Comparison of ENCODE assay signal across 8 cellular contexts in genomic region chr19:57487477-57488298, GRCh38. TPM values are rescaled to one million over a fixed set of nuclear protein-coding genes. Genes with fewer than 3 reads are reported as not detected.
DNase-seq lines count a peak whose midpoint lies in the region; ATAC-seq and TF ChIP-seq lines count a peak whose summit lies in the region.
"Not testable (repeated sequence)": the region's sequence is repeated elsewhere in the genome, so short reads cannot be mapped to it uniquely, and the experiment has no call there.

Gene ZNF419 (plus strand): TSS chr19:57487750. CDS start chr19:57487951, 201 bp downstream.

- DNase-seq in NCI-H187 (lab: John Stamatoyannopoulos, UW) (peak; percentile 81 to 85), T-helper 2 cell (peak; percentile 75 to 92 (median 89)), ascending aorta (ENCODE audit: low spot score in 2 of 2) (peak; percentile 66 to 95), hepatic stellate cell (ENCODE audit: low spot score) (peak; percentile 92), putamen (ENCODE audit: low spot score) (peak; percentile 87), uterus (peak; percentile 85 to 87)

- intact Hi-C loops in ascending aorta (cut with DNase I), result loop anchor here (1.0 to 5.0 kb wide), 5 partner anchors 10 to 91 kb away; partner anchors contain the start of genes ZNF416, ZNF549, ZNF550 and ZNF749
- intact Hi-C loops in uterus (cut with DNase I; ENCODE audit: low total_unique reads), result not testable (repeated sequence)

- H3K27ac ChIP-seq in ascending aorta (peak within 1 kb of the TSS; percentile 44 to 52), uterus (peak within 1 kb of the TSS; percentile 62 to 64)

- ATAC-seq in GM18498 (IDR thresholded peaks at IDR 0.05; ENCODE audit: unreplicated experiment), result peak; percentile 97
- peak; percentile 98 for ATAC-seq in HG02885 (IDR thresholded peaks at IDR 0.05; ENCODE audit: poor library complexity, unreplicated experiment)

- H3K4me3 ChIP-seq in ascending aorta (peak within 1 kb of the TSS; percentile 78 to 83), uterus (peak within 1 kb of the TSS; percentile 68 to 94)

- H3K4me1 ChIP-seq in ascending aorta, uterus: not testable (repeated sequence)

- H3K36me3 ChIP-seq in ascending aorta, result peaks cover 16 to 28% of the 10 kb centered on the region in 2 donors
- not testable (repeated sequence) for H3K36me3 ChIP-seq in uterus

- TF ChIP-seq CTCF in ascending aorta (IDR thresholded peaks at IDR 0.05); uterus (IDR thresholded peaks at IDR 0.05): not testable (repeated sequence)

- H3K27me3 ChIP-seq in ascending aorta, uterus: not testable (repeated sequence)

- peak in 1 of 2 donors; percentile 27 for TF ChIP-seq POLR2A in uterus (IDR thresholded peaks at IDR 0.05)

- peaks cover 0 to 12% of the 10 kb centered on the region in 2 donors for H3K9me3 ChIP-seq in ascending aorta
- not testable (repeated sequence) for H3K9me3 ChIP-seq in uterus

RNA-seq across cellular contexts. Expression of gene ZNF419, which starts in this region (rescaled TPM):
- total RNA-seq in ascending aorta (5.3 TPM), uterus (10 to 100 TPM in 3 of 4 donors, 1 to 10 TPM in 1; 2.6 to 69.4 (median 16.9) TPM)

Comparison
In these comparisons a context has a peak if more than half of its experiments do, and no peak if none do; other contexts are left out.
1. Peak in every context shown above with its lines: DNase-seq, ATAC-seq, H3K4me3 ChIP-seq and H3K27ac ChIP-seq.